In the genomic region with DNA sequence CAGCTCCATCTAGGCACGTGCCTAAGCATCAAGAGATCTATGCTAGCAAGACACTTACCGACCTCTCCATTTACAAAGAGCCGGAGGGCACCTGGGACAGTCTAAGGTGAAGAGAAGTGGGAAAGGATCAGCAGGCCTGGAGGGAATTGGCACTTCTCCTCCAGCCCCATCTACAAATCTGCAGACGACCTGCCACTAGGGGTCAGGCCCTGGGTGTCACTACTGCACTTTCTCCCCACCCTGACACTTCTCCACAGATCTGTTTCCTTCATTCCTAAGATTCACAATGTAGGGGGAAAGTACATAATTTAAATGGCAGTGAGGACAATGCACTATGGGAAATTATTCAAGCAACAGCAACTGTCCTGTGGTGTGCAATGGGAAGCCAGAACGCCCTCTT, we compare ENCODE assay signal across 1 cellular context.
TF ChIP-seq lines count a peak whose summit lies in the region.

No MANE protein-coding gene starts in this region.

TF ChIP-seq in GM12878, 131 proteins besides CTCF, POLR2A, EP300 and RAD21:
- no peak for TF ChIP-seq HSF1 (IDR thresholded peaks at IDR 0.05; ENCODE audit: low read depth, low read length)
- no peak for TF ChIP-seq FOXK2 (IDR thresholded peaks at IDR 0.05)
- TF ChIP-seq SIN3A (IDR thresholded peaks at IDR 0.05; ENCODE audit: low read depth, low read length): no peak
- TF ChIP-seq IRF4 (IDR thresholded peaks at IDR 0.05; ENCODE audit: low read depth, low read length): no peak
